Comparison of ENCODE assay signal across 1 cellular context in genomic region chr10:113326160-113327111, GRCh38.
TF ChIP-seq lines count a peak whose summit lies in the region.

No MANE protein-coding gene starts in this region.

TF ChIP-seq in HCT116, 20 proteins besides CTCF, POLR2A, EP300 and RAD21 (continued from another document):
- TF ChIP-seq ZBTB33 (IDR thresholded peaks at IDR 0.05; ENCODE audit: extremely low read depth, insufficient replicate concordance, low read length) (no peak), ZNF274 (IDR thresholded peaks at IDR 0.05; ENCODE audit: low read depth, low read length) (no peak), EGR1 (IDR thresholded peaks at IDR 0.05; ENCODE audit: low read depth) (no peak), JUND (IDR thresholded peaks at IDR 0.05) (peak; percentile 100), CBX3 (IDR thresholded peaks at IDR 0.05; ENCODE audit: low read depth) (peak; percentile 99), POLR2AphosphoS5 (IDR thresholded peaks at IDR 0.05; ENCODE audit: low read depth, low read length) (peak; percentile 67), MAX (IDR thresholded peaks at IDR 0.05) (peak; percentile 61), ATF3 (IDR thresholded peaks at IDR 0.05) (peak; percentile 66; the same call in 1 of the 2 replicates), REST (IDR thresholded peaks at IDR 0.05; ENCODE audit: low read depth) (no peak), ELF1 (IDR thresholded peaks at IDR 0.05; ENCODE audit: borderline replicate concordance, low read depth) (no peak), SIN3A (IDR thresholded peaks at IDR 0.05; ENCODE audit: low read depth) (peak; percentile 99), TCF7L2 (IDR thresholded peaks at IDR 0.05; ENCODE audit: borderline replicate concordance, extremely low read depth, insufficient read depth, insufficient read length) (peak; percentile 91)
TF ChIP-seq in HCT116: peak in this region for 11.
